29 cellular contexts compared by ENCODE assay signal in genomic region chr16:87685766-87686165, GRCh38.
"Had no signal": no experiment of that assay in that cellular context is flagged by ENCODE, and none has a peak within 500 bp of the region (broad histone marks: within the 10 kb centered on the region; RNA-seq: fewer than 3 reads in every experiment).

No MANE protein-coding gene starts in this region.

- H3K27me3 Mint-ChIP-seq: stimulated activated naive CD8-positive, alpha-beta T cell treated with anti-CD3 and anti-CD28 coated beads, Interleukin-15, Interleukin-2, amounts not matched to agents 100 ng/mL and 50 ng/mL, for 24 hours; type B pancreatic cell had no signal

- ATAC-seq: stimulated activated effector memory CD8-positive, alpha-beta T cell treated with anti-CD3 and anti-CD28 coated beads, Interleukin-12 subunit alpha, Interleukin-12 subunit beta, amount 100 ng/mL, for 72 hours; stimulated activated naive B cell treated with anti-CD40 and anti-IgM and Interleukin-4, amounts not matched to agents 10 μg/mL and 1 μg/mL and 100 μg/mL, for 72 hours; stimulated activated naive CD8-positive, alpha-beta T cell treated with anti-CD3 and anti-CD28 coated beads, Interleukin-15, amount 100 ng/mL, for 72 hours; stimulated activated naive CD8-positive, alpha-beta T cell treated with anti-CD3 and anti-CD28 coated beads, Interleukin-15, Interleukin-2, amounts not matched to agents 100 U/mL and 50 U/mL, for 24 hours; upper lobe of right lung had no signal

- H3K9me3 ChIP-seq: stomach, suprapubic skin, testis, thoracic aorta, thyroid gland, tibial artery, tibial nerve, transverse colon, upper lobe of left lung, upper lobe of right lung, uterus, vagina had no signal

- H3K36me3 Mint-ChIP-seq: stimulated activated effector memory CD8-positive, alpha-beta T cell treated with anti-CD3 and anti-CD28 coated beads, Interleukin-12 subunit alpha, Interleukin-12 subunit beta, amount 100 ng/mL, for 72 hours; stimulated activated memory B cell treated with anti-CD40 and anti-IgM and Interleukin-4, amounts not matched to agents 10 μg/mL and 1 μg/mL and 100 μg/mL, for 72 hours; stimulated activated naive B cell treated with anti-CD40 and anti-IgM and Interleukin-4, amounts not matched to agents 10 μg/mL and 1 μg/mL and 100 μg/mL, for 72 hours; type B pancreatic cell had no signal

- H3K27ac ChIP-seq: stomach, suprapubic skin, testis, thoracic aorta, thyroid gland, tibial artery, tibial nerve, transverse colon, upper lobe of left lung, upper lobe of right lung, uterus, vagina had no signal

- H3K4me3 Mint-ChIP-seq: stimulated activated effector memory CD8-positive, alpha-beta T cell treated with anti-CD3 and anti-CD28 coated beads, Interleukin-12 subunit alpha, Interleukin-12 subunit beta, amount 100 ng/mL, for 72 hours; stimulated activated memory B cell treated with anti-CD40 and anti-IgM and Interleukin-4, amounts not matched to agents 10 μg/mL and 1 μg/mL and 100 μg/mL, for 72 hours; stimulated activated naive B cell treated with anti-CD40 and anti-IgM and Interleukin-4, amounts not matched to agents 10 μg/mL and 1 μg/mL and 100 μg/mL, for 72 hours; stimulated activated naive CD8-positive, alpha-beta T cell treated with anti-CD3 and anti-CD28 coated beads, Interleukin-15, amount 100 ng/mL, for 72 hours; stimulated activated naive CD8-positive, alpha-beta T cell treated with anti-CD3 and anti-CD28 coated beads, Interleukin-15, Interleukin-2, amounts not matched to agents 100 ng/mL and 50 ng/mL, for 24 hours; type B pancreatic cell had no signal

- FAIRE-seq: urothelium cell line had no signal

- H3K4me3 ChIP-seq: stomach, suprapubic skin, testis, thoracic aorta, thyroid gland, tibial artery, tibial nerve, transverse colon, upper lobe of left lung, upper lobe of right lung, uterus, vagina had no signal

- H3K27me3 ChIP-seq: testis, thyroid gland, upper lobe of left lung, uterus, vagina had no signal

- H3K4me1 ChIP-seq: stomach, suprapubic skin, tibial artery, tibial nerve, transverse colon, upper lobe of left lung, upper lobe of right lung, uterus, vagina had no signal

- H3K36me3 ChIP-seq: stomach, suprapubic skin, thoracic aorta, thyroid gland, tibial artery, tibial nerve, transverse colon, upper lobe of left lung, upper lobe of right lung, uterus, vagina had no signal

- DNase-seq: stimulated activated CD4-positive, alpha-beta T cell treated with anti-CD3 and anti-CD28 coated beads, Interleukin-2, amount 100 ng/mL, for 48 hours; stimulated activated CD4-positive, alpha-beta T cell treated with anti-CD3 and anti-CD28 coated beads, Interleukin-4, amount 100 ng/mL, for 1 hour; stimulated activated CD4-positive, alpha-beta T cell treated with anti-CD3 and anti-CD28 coated beads, Interleukin-4, amount 100 ng/mL, for 24 hours; stimulated activated CD4-positive, alpha-beta T cell treated with anti-CD3 and anti-CD28 coated beads, Interleukin-4, amount 100 ng/mL, for 4 hours; stimulated activated CD8-positive, alpha-beta memory T cell treated with anti-CD3 and anti-CD28 coated beads, Interleukin-4, amount 100 ng/mL, for 48 hours; stimulated activated naive B cell treated with anti-CD40 and anti-IgM and Interleukin-4, amounts not matched to agents 10 μg/mL and 1 μg/mL and 100 μg/mL, for 72 hours; stimulated activated naive CD4-positive, alpha-beta T cell; stimulated activated naive CD4-positive, alpha-beta T cell treated with Interleukin-2 at 50 U/mL for 16 hours; stimulated activated naive CD8-positive, alpha-beta T cell treated with anti-CD3 and anti-CD28 coated beads, Interleukin-15, amount 100 ng/mL, for 72 hours; stimulated activated naive CD8-positive, alpha-beta T cell treated with anti-CD3 and anti-CD28 coated beads, Interleukin-15, Interleukin-2, amounts not matched to agents 100 U/mL and 50 U/mL, for 24 hours; stomach; substantia nigra; testis; thyroid gland; tibial artery; transverse colon; trophoblast cell; upper lobe of right lung; uterus had no signal

- H3K27ac Mint-ChIP-seq: stimulated activated effector memory CD8-positive, alpha-beta T cell treated with anti-CD3 and anti-CD28 coated beads, Interleukin-12 subunit alpha, Interleukin-12 subunit beta, amount 100 ng/mL, for 72 hours; stimulated activated memory B cell treated with anti-CD40 and anti-IgM and Interleukin-4, amounts not matched to agents 10 μg/mL and 1 μg/mL and 100 μg/mL, for 72 hours; stimulated activated naive B cell treated with anti-CD40 and anti-IgM and Interleukin-4, amounts not matched to agents 10 μg/mL and 1 μg/mL and 100 μg/mL, for 72 hours; stimulated activated naive CD8-positive, alpha-beta T cell treated with anti-CD3 and anti-CD28 coated beads, Interleukin-15, amount 100 ng/mL, for 72 hours; stimulated activated naive CD8-positive, alpha-beta T cell treated with anti-CD3 and anti-CD28 coated beads, Interleukin-15, Interleukin-2, amounts not matched to agents 100 ng/mL and 50 ng/mL, for 24 hours; type B pancreatic cell had no signal

- H3K9me3 Mint-ChIP-seq: stimulated activated effector memory CD8-positive, alpha-beta T cell treated with anti-CD3 and anti-CD28 coated beads, Interleukin-12 subunit alpha, Interleukin-12 subunit beta, amount 100 ng/mL, for 72 hours; stimulated activated memory B cell treated with anti-CD40 and anti-IgM and Interleukin-4, amounts not matched to agents 10 μg/mL and 1 μg/mL and 100 μg/mL, for 72 hours; stimulated activated naive B cell treated with anti-CD40 and anti-IgM and Interleukin-4, amounts not matched to agents 10 μg/mL and 1 μg/mL and 100 μg/mL, for 72 hours; stimulated activated naive CD8-positive, alpha-beta T cell treated with anti-CD3 and anti-CD28 coated beads, Interleukin-15, amount 100 ng/mL, for 72 hours; stimulated activated naive CD8-positive, alpha-beta T cell treated with anti-CD3 and anti-CD28 coated beads, Interleukin-15, Interleukin-2, amounts not matched to agents 100 ng/mL and 50 ng/mL, for 24 hours; type B pancreatic cell had no signal
